Comparison of ENCODE assay signal across 1 cellular context in the genomic region with DNA sequence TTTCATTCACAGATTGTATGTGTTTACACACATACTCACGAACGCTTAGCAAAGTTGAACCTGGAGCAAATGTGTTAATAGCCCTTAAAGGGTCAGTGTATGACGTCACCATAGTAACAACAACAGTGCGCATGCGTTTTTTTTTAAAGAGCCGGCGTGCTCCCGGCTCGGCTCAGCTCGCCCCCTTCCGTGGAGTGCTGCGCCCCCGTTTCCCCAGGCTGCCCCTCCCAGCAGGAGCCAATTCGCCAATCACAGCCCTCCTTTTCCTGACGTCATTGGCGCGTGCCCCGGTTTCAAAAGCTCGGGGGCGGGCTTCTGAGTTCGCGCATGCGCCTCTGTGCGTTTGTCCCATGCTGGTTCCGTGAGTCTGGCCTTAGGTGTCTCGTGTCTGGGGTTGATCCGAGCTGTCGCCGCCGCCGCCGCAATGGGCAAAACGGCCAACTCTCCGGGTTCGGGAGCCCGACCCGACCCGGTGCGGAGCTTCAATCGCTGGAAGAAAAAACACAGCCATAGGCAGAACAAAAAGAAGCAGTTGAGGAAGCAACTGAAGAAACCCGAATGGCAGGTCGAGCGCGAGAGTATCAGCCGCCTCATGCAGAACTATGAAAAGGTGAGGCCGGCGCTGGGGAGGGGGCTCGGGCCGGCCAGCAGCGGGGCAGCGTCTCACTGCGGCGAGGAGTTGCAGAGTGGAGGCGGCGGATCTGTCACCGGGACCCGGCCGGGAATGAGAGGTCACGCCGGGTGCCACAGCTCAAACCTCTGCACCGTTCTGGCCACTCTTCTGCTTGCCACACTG.
A peak's percentile ranks its signal among the peaks of the same experiment; 100 is the strongest.
TF ChIP-seq lines count a peak whose summit lies in the region.

A gene (plus strand): TSS at position 340 of the 796 bp plus-strand sequence. CDS start 85 bp downstream, at position 425.

TF ChIP-seq in WTC11, 78 proteins besides CTCF, POLR2A, EP300 and RAD21 (continued from another document):
- TF ChIP-seq, protein P1, sequence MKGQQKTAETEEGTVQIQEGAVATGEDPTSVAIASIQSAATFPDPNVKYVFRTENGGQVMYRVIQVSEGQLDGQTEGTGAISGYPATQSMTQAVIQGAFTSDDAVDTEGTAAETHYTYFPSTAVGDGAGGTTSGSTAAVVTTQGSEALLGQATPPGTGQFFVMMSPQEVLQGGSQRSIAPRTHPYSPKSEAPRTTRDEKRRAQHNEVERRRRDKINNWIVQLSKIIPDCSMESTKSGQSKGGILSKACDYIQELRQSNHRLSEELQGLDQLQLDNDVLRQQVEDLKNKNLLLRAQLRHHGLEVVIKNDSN (CRISPR knock-in tag; IDR thresholded peaks at IDR 0.05), result peak; percentile 69
- peak; percentile 70; the same call in 1 of the 2 replicates for TF ChIP-seq GABPB1 (CRISPR knock-in tag; IDR thresholded peaks at IDR 0.05)
- TF ChIP-seq MYBL2 (CRISPR knock-in tag; IDR thresholded peaks at IDR 0.05), result peak; percentile 36; the same call in 1 of the 2 replicates
